Comparison of ENCODE assay signal across 15 cellular contexts in the genomic region with DNA sequence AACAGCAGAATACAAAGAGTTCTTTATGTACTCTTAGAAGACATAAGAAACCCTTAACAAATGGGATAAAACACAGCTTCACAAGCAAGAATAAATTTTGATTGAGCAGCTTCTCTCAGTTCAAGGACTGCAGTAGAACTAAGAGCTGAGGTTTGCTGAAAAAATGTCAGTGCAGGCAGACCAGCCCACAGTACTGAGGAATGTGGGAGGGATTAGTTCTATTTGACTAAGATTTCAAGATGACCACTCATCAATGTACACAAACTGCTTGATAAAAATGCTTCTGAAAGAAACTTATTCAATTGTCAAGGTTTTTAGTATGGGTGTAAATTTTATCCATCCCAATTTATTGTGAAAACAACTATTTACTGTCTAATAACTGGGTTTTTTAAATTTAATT.
A peak's percentile ranks its signal among the peaks of the same experiment; 100 is the strongest.
DNase-seq lines count a peak whose midpoint lies in the region; ATAC-seq and TF ChIP-seq lines count a peak whose summit lies in the region.
"Had no signal": no experiment of that assay in that cellular context is flagged by ENCODE, and none has a peak within 500 bp of the region (broad histone marks: within the 10 kb centered on the region; RNA-seq: fewer than 3 reads in every experiment).

No MANE protein-coding gene starts in this region.

- peak; percentile 49 for DNase-seq in EH (ENCODE audit: low read depth)
- peak; percentile 11 for DNase-seq in NCI-H510A (lab: John Stamatoyannopoulos, UW)
- peak; percentile 9 for DNase-seq in fibroblast of peridontal ligament (ENCODE audit: extremely low read depth)
- DNase-seq in smooth muscle cell (lab: John Stamatoyannopoulos, UW; ENCODE audit: unreplicated experiment) = no peak
- DNase-seq in NK-92 (lab: John Stamatoyannopoulos, UW; ENCODE audit: unreplicated experiment) = no peak
- DNase-seq in Right ventricle myocardium inferior (ENCODE audit: missing footprints) = no peak
- DNase-seq: activated CD8-positive, alpha-beta memory T cell treated with anti-CD3 and anti-CD28 coated beads, Interleukin-2, amount 10 ng/mL, durations not matched to agents 7 days and 5 days; activated naive CD4-positive, alpha-beta T cell; heart left ventricle; NCI-H1092; NCI-H446 treated with DMSO at 0.1 percent for 48 hours; T-helper 1 cell had no signal

- no peaks in the 10 kb centered on the region for H3K79me2 ChIP-seq in smooth muscle cell (ENCODE audit: low read depth)

- H3K4me1 ChIP-seq in smooth muscle cell (ENCODE audit: low read depth) = peaks cover 11% of the 10 kb centered on the region
- H3K4me1 ChIP-seq: right atrium auricular region had no signal

- H3K9ac ChIP-seq in smooth muscle cell (ENCODE audit: low read depth) = no peak overlapping the region

- no peak overlapping the region for H3K4me3 ChIP-seq in smooth muscle cell
- H3K4me3 ChIP-seq: heart left ventricle, right atrium auricular region, tibial nerve had no signal

- TF ChIP-seq CTCF in smooth muscle cell (IDR thresholded peaks at IDR 0.05; ENCODE audit: borderline replicate concordance, insufficient read depth, poor library complexity, severe bottlenecking) = no peak

- no peaks in the 10 kb centered on the region for H4K20me1 ChIP-seq in smooth muscle cell (ENCODE audit: low read depth)

- intact Hi-C loops in Right ventricle myocardium inferior (cut with DNase I) = no loop called here

- no peak for ATAC-seq in Right ventricle myocardium inferior
- ATAC-seq in HG03521 (IDR thresholded peaks at IDR 0.05; ENCODE audit: unreplicated experiment) = no peak
- ATAC-seq: activated CD8-positive, alpha-beta memory T cell treated with anti-CD3 and anti-CD28 coated beads, Interleukin-2, amount 10 ng/mL, durations not matched to agents 7 days and 5 days; heart left ventricle had no signal

- no peak overlapping the region for H2AFZ ChIP-seq in smooth muscle cell (ENCODE audit: low read depth)

- H3F3A ChIP-seq in smooth muscle cell (ENCODE audit: low read depth) = no peaks in the 10 kb centered on the region

- peak overlapping the region; percentile 7 for H3K27ac ChIP-seq in smooth muscle cell (ENCODE audit: low read depth)
- H3K27ac ChIP-seq: heart left ventricle, right atrium auricular region, tibial nerve had no signal

- H3K9me3 ChIP-seq in smooth muscle cell (replicated peaks; ENCODE audit: low read depth) = no peaks in the 10 kb centered on the region
- H3K9me3 ChIP-seq: heart left ventricle, right atrium auricular region, tibial nerve had no signal

- H3K4me2 ChIP-seq in smooth muscle cell = peak overlapping the region; percentile 65

- no peaks in the 10 kb centered on the region for H3K27me3 ChIP-seq in smooth muscle cell (ENCODE audit: low read depth)
- H3K27me3 ChIP-seq: heart left ventricle, right atrium auricular region, tibial nerve had no signal

- H3K36me3 ChIP-seq in smooth muscle cell (ENCODE audit: low read depth) = no peaks in the 10 kb centered on the region
- H3K36me3 ChIP-seq: heart left ventricle, right atrium auricular region, tibial nerve had no signal

Comparison
In these comparisons a context has a peak if more than half of its experiments do, and no peak if none do; other contexts are left out.
1. DNase-seq: peak in EH (single experiment), NCI-H510A (single experiment) and fibroblast of peridontal ligament (single experiment); none in smooth muscle cell (single experiment), NK-92 (single experiment) and Right ventricle myocardium inferior (single experiment).